ENCODE assay signal across 10 cellular contexts in the genomic region with DNA sequence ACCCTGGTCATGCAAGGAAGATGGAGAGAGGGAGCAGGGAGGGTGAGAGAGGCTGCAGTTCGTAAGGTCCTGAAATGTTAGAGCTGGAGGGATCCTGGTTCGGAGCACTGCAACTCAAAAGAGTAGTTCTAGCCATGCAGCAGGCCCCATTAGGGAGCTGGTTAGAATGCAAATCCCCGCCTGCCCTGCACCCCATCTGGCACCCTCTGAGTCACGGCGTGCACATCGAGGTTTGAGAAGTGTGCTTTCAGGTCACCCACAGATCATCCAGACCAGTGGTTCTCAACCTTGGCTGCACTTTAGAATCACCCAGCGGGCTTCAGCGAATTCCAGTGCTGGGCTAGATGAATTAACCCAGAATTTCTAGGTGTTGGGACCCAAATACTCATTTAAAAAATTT. TPM values are rescaled to one million over a fixed set of nuclear protein-coding genes. Genes with fewer than 3 reads are reported as not detected.
DNase-seq lines count a peak whose midpoint lies in the region; ATAC-seq and TF ChIP-seq lines count a peak whose summit lies in the region.
"Had no signal": no experiment of that assay in that cellular context is flagged by ENCODE, and none has a peak within 500 bp of the region (broad histone marks: within the 10 kb centered on the region; RNA-seq: fewer than 3 reads in every experiment).

No MANE protein-coding gene starts in this region.

- no peak for TF ChIP-seq EP300 in tibial nerve (IDR thresholded peaks at IDR 0.05)

- WGBS in tibial nerve, 2 donors, result 69 to 76% methylated on average over 5 to 8 of the region's 8 CpGs

- no peaks in the 10 kb centered on the region for H3K36me3 Mint-ChIP-seq in activated CD4-positive, alpha-beta T cell treated with anti-CD3 and anti-CD28 coated beads, Interleukin-2, amount 10 ng/mL, durations not matched to agents 24 days and 14 days (ENCODE audit: low read depth)

- H3K4me1 ChIP-seq in tibial nerve (peaks cover 0 to 61% (median 4%) of the 10 kb centered on the region in 4 donors), gastrocnemius medialis (no peaks in the 10 kb centered on the region)

- DNase-seq in NCI-H524 (lab: John Stamatoyannopoulos, UW), result peak; percentile 9 to 67
- DNase-seq in tibial nerve (ENCODE audit: low spot score in 2 of 2), result no peak
- DNase-seq in C1 segment of cervical spinal cord (lab: John Stamatoyannopoulos, UW), result no peak
- no peak for DNase-seq in gastrocnemius medialis
- no peak for DNase-seq in activated CD4-positive, alpha-beta T cell treated with anti-CD3 and anti-CD28 coated beads, Interleukin-2, amount 10 ng/mL, durations not matched to agents 24 days and 14 days
- DNase-seq: activated CD8-positive, alpha-beta memory T cell treated with anti-CD3 and anti-CD28 coated beads, Interleukin-2, amount 50 U/mL, for 4 hours; SIG-M5 had no signal

- no peaks in the 10 kb centered on the region for H3K4me1 Mint-ChIP-seq in activated CD4-positive, alpha-beta T cell treated with anti-CD3 and anti-CD28 coated beads, Interleukin-2, amount 10 ng/mL, durations not matched to agents 24 days and 14 days

- H3K4me3 ChIP-seq in tibial nerve (no peak overlapping the region), gastrocnemius medialis (no peak overlapping the region)
- H3K4me3 ChIP-seq: ovary had no signal

- H3K9me3 ChIP-seq in tibial nerve (no peaks in the 10 kb centered on the region), gastrocnemius medialis (no peaks in the 10 kb centered on the region)
- H3K9me3 ChIP-seq: ovary had no signal

- H3K27me3 ChIP-seq in tibial nerve (no peaks in the 10 kb centered on the region), gastrocnemius medialis (no peaks in the 10 kb centered on the region)
- H3K27me3 ChIP-seq: ovary had no signal

- TF ChIP-seq POLR2A in tibial nerve (IDR thresholded peaks at IDR 0.05), result no peak
- no peak for TF ChIP-seq POLR2A in gastrocnemius medialis (IDR thresholded peaks at IDR 0.05)

- intact Hi-C loops in gastrocnemius medialis (cut with DNase I; ENCODE audit: low total_unique reads), result no loop called here
- intact Hi-C loops in activated CD4-positive, alpha-beta T cell treated with anti-CD3 and anti-CD28 coated beads, Interleukin-2, amount 10 ng/mL, durations not matched to agents 24 days and 14 days (cut with micrococcal nuclease), result no loop called here

- TF ChIP-seq CTCF in tibial nerve (IDR thresholded peaks at IDR 0.05), result no peak
- no peak for TF ChIP-seq CTCF in gastrocnemius medialis (IDR thresholded peaks at IDR 0.05 in 4 of 5, conservative IDR thresholded peaks at IDR 0.05 in 1 of 5)

- H3K27ac Mint-ChIP-seq in activated CD4-positive, alpha-beta T cell treated with anti-CD3 and anti-CD28 coated beads, Interleukin-2, amount 10 ng/mL, durations not matched to agents 24 days and 14 days, result no peak overlapping the region

- peaks cover 0 to 28% (median 0%) of the 10 kb centered on the region in 3 donors for H3K36me3 ChIP-seq in tibial nerve
- H3K36me3 ChIP-seq in gastrocnemius medialis, result no peaks in the 10 kb centered on the region
- H3K36me3 ChIP-seq: ovary had no signal

- H3K27ac ChIP-seq in tibial nerve (peak overlapping the region in 3 of 4 donors; percentile 36 to 91 (median 83)), gastrocnemius medialis (no peak overlapping the region)

- ATAC-seq in GM19452 (IDR thresholded peaks at IDR 0.05; ENCODE audit: unreplicated experiment) (peak; percentile 98), HG02884 (IDR thresholded peaks at IDR 0.05; ENCODE audit: unreplicated experiment) (peak; percentile 95), gastrocnemius medialis (no peak)

- H3K27me3 Mint-ChIP-seq in activated CD4-positive, alpha-beta T cell treated with anti-CD3 and anti-CD28 coated beads, Interleukin-2, amount 10 ng/mL, durations not matched to agents 24 days and 14 days, result no peaks in the 10 kb centered on the region

- no peak overlapping the region for H3K4me3 Mint-ChIP-seq in activated CD4-positive, alpha-beta T cell treated with anti-CD3 and anti-CD28 coated beads, Interleukin-2, amount 10 ng/mL, durations not matched to agents 24 days and 14 days

- H3K9me3 Mint-ChIP-seq in activated CD4-positive, alpha-beta T cell treated with anti-CD3 and anti-CD28 coated beads, Interleukin-2, amount 10 ng/mL, durations not matched to agents 24 days and 14 days, result no peaks in the 10 kb centered on the region

- in situ Hi-C loops in gastrocnemius medialis (cut with MboI; ENCODE audit: low sequenced_read_pairs in 4 of 4), result no loop called here

RNA-seq across cellular contexts. Expression of a gene that starts 48.2 kb away (rescaled TPM):
- total RNA-seq in tibial nerve, result 100 to 1,000 TPM in 2 of 4 donors, 10 to 100 TPM in 2; 68.1 to 162 (median 122) TPM
- total RNA-seq in gastrocnemius medialis, result 10 to 100 TPM in 2 of 4 donors, 1 to 10 TPM in 2; 3.4 to 12.4 (median 9.6) TPM
- total RNA-seq in activated CD4-positive, alpha-beta T cell treated with anti-CD3 and anti-CD28 coated beads, Interleukin-2, amount 10 ng/mL, durations not matched to agents 24 days and 14 days, result 12.3 and 13.3 TPM in 2 replicates

Comparison
In these comparisons a context has a peak if more than half of its experiments do, and no peak if none do; other contexts are left out.
1. ATAC-seq: peak in GM19452 (single experiment) and HG02884 (single experiment); none in gastrocnemius medialis (0 of 2).
2. DNase-seq: peak in NCI-H524 (2 of 2); none in tibial nerve (0 of 2), C1 segment of cervical spinal cord (0 of 14), gastrocnemius medialis (0 of 2) and activated CD4-positive, alpha-beta T cell treated with anti-CD3 and anti-CD28 coated beads, Interleukin-2, amount 10 ng/mL, durations not matched to agents 24 days and 14 days (single experiment).
3. H3K27ac ChIP-seq: peak in tibial nerve (3 of 4); none in gastrocnemius medialis (0 of 4).